Comparison of ENCODE assay signal across 29 cellular contexts in genomic region chr10:126251778-126252407, GRCh38.
"Had no signal": no experiment of that assay in that cellular context is flagged by ENCODE, and none has a peak within 500 bp of the region (broad histone marks: within the 10 kb centered on the region; RNA-seq: fewer than 3 reads in every experiment).

No MANE protein-coding gene starts in this region.

- ATAC-seq: esophagus mucosa, heart right ventricle, pancreas had no signal

- H3K27ac Mint-ChIP-seq: activated CD4-positive, alpha-beta memory T cell treated with anti-CD3 and anti-CD28 coated beads, Interleukin-2, amount 10 ng/mL, durations not matched to agents 7 days and 5 days; activated CD4-positive, alpha-beta T cell treated with anti-CD3 and anti-CD28 coated beads, Interleukin-2, amount 10 ng/mL, durations not matched to agents 7 days and 5 days; activated T-cell treated with anti-CD3 and anti-CD28 coated beads, Interleukin-2, amount 50 U/mL, for 24 hours; dendritic cell treated with granulocyte-macrophage colony-stimulating factor and Interleukin-4, amounts not matched to agents 40 ng/mL and 50 ng/mL, for 4 days; endodermal cell; naive B cell; nephron progenitor cell had no signal

- H3K4me1 Mint-ChIP-seq: activated CD4-positive, alpha-beta memory T cell treated with anti-CD3 and anti-CD28 coated beads, Interleukin-2, amount 10 ng/mL, durations not matched to agents 7 days and 5 days; activated CD4-positive, alpha-beta T cell treated with anti-CD3 and anti-CD28 coated beads, Interleukin-2, amount 10 ng/mL, durations not matched to agents 7 days and 5 days; central memory CD8-positive, alpha-beta T cell had no signal

- H3K9me3 Mint-ChIP-seq: endodermal cell had no signal

- H3K27ac ChIP-seq: left lung, neutrophil, pancreas, prostate gland, testis, transverse colon had no signal

- H3K36me3 ChIP-seq: heart right ventricle, left lung, neutrophil, pancreas, prostate gland, transverse colon had no signal

- H3K27me3 ChIP-seq: left lung, neutrophil, pancreas, testis, transverse colon had no signal

- H3K4me3 ChIP-seq: heart right ventricle, left lung, lung, pancreas, prostate gland, testis, transverse colon had no signal

- DNase-seq: activated CD4-positive, alpha-beta memory T cell treated with anti-CD3 and anti-CD28 coated beads, Interleukin-2, amount 10 ng/mL, durations not matched to agents 7 days and 5 days; activated CD4-positive, alpha-beta T cell treated with anti-CD3 and anti-CD28 coated beads for 1 hour; activated CD4-positive, alpha-beta T cell treated with anti-CD3 and anti-CD28 coated beads, Interleukin-2, amount 10 ng/mL, durations not matched to agents 7 days and 5 days; activated CD8-positive, alpha-beta memory T cell treated with anti-CD3 and anti-CD28 coated beads, Interleukin-2, amount 50 U/mL, for 48 hours; activated gamma-delta T cell; activated naive CD4-positive, alpha-beta T cell treated with anti-CD3 and anti-CD28 coated beads, Interleukin-2, amount 50 U/mL, for 16 hours; activated T-cell treated with anti-CD3 and anti-CD28 coated beads, Interleukin-2, amount 50 U/mL, for 24 hours; amniotic stem cell; endodermal cell; foreskin melanocyte; heart right ventricle; left lung; naive B cell; nephron progenitor cell; pancreas; retina; stimulated activated CD4-positive, alpha-beta T cell treated with anti-CD3 and anti-CD28 coated beads, Interleukin-15, amount 100 ng/mL, for 24 hours; stimulated activated CD4-positive, alpha-beta T cell treated with anti-CD3 and anti-CD28 coated beads, Interleukin-2, amount 100 ng/mL, for 24 hours; stimulated activated naive CD4-positive, alpha-beta T cell; T-helper 2 cell; testis; transverse colon had no signal

- H3K27me3 Mint-ChIP-seq: activated CD4-positive, alpha-beta memory T cell treated with anti-CD3 and anti-CD28 coated beads, Interleukin-2, amount 10 ng/mL, durations not matched to agents 7 days and 5 days; activated CD4-positive, alpha-beta T cell treated with anti-CD3 and anti-CD28 coated beads, Interleukin-2, amount 10 ng/mL, durations not matched to agents 7 days and 5 days; activated T-cell treated with anti-CD3 and anti-CD28 coated beads, Interleukin-2, amount 50 U/mL, for 24 hours; central memory CD8-positive, alpha-beta T cell had no signal

- FAIRE-seq: islet of Langerhans, pancreas had no signal

- H3K9me3 ChIP-seq: heart right ventricle, left lung, neutrophil, pancreas, prostate gland, testis, transverse colon had no signal

- H3K4me3 Mint-ChIP-seq: activated CD4-positive, alpha-beta memory T cell treated with anti-CD3 and anti-CD28 coated beads, Interleukin-2, amount 10 ng/mL, durations not matched to agents 7 days and 5 days; activated CD4-positive, alpha-beta T cell treated with anti-CD3 and anti-CD28 coated beads, Interleukin-2, amount 10 ng/mL, durations not matched to agents 7 days and 5 days; activated T-cell treated with anti-CD3 and anti-CD28 coated beads, Interleukin-2, amount 50 U/mL, for 24 hours; central memory CD8-positive, alpha-beta T cell; dendritic cell treated with granulocyte-macrophage colony-stimulating factor and Interleukin-4, amounts not matched to agents 40 ng/mL and 50 ng/mL, for 4 days; endodermal cell; nephron progenitor cell had no signal

- H3K4me1 ChIP-seq: left lung, pancreas, testis had no signal
